Comparison of ENCODE assay signal across 1 cellular context in genomic region chr1:58033311-58033710, GRCh38.
TF ChIP-seq lines count a peak whose summit lies in the region.

No MANE protein-coding gene starts in this region.

TF ChIP-seq in GM23338, 12 proteins besides CTCF, POLR2A, EP300 and RAD21 (continued from another document):
- TF ChIP-seq ZNF331 (CRISPR knock-in tag; IDR thresholded peaks at IDR 0.05; ENCODE audit: low read depth), result no peak
- TF ChIP-seq POLR2AphosphoS5 (IDR thresholded peaks at IDR 0.05; ENCODE audit: low read depth), result no peak
- TF ChIP-seq, protein P1, sequence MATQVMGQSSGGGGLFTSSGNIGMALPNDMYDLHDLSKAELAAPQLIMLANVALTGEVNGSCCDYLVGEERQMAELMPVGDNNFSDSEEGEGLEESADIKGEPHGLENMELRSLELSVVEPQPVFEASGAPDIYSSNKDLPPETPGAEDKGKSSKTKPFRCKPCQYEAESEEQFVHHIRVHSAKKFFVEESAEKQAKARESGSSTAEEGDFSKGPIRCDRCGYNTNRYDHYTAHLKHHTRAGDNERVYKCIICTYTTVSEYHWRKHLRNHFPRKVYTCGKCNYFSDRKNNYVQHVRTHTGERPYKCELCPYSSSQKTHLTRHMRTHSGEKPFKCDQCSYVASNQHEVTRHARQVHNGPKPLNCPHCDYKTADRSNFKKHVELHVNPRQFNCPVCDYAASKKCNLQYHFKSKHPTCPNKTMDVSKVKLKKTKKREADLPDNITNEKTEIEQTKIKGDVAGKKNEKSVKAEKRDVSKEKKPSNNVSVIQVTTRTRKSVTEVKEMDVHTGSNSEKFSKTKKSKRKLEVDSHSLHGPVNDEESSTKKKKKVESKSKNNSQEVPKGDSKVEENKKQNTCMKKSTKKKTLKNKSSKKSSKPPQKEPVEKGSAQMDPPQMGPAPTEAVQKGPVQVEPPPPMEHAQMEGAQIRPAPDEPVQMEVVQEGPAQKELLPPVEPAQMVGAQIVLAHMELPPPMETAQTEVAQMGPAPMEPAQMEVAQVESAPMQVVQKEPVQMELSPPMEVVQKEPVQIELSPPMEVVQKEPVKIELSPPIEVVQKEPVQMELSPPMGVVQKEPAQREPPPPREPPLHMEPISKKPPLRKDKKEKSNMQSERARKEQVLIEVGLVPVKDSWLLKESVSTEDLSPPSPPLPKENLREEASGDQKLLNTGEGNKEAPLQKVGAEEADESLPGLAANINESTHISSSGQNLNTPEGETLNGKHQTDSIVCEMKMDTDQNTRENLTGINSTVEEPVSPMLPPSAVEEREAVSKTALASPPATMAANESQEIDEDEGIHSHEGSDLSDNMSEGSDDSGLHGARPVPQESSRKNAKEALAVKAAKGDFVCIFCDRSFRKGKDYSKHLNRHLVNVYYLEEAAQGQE (IDR thresholded peaks at IDR 0.05; ENCODE audit: unreplicated experiment), result no peak
- TF ChIP-seq, protein P2, sequence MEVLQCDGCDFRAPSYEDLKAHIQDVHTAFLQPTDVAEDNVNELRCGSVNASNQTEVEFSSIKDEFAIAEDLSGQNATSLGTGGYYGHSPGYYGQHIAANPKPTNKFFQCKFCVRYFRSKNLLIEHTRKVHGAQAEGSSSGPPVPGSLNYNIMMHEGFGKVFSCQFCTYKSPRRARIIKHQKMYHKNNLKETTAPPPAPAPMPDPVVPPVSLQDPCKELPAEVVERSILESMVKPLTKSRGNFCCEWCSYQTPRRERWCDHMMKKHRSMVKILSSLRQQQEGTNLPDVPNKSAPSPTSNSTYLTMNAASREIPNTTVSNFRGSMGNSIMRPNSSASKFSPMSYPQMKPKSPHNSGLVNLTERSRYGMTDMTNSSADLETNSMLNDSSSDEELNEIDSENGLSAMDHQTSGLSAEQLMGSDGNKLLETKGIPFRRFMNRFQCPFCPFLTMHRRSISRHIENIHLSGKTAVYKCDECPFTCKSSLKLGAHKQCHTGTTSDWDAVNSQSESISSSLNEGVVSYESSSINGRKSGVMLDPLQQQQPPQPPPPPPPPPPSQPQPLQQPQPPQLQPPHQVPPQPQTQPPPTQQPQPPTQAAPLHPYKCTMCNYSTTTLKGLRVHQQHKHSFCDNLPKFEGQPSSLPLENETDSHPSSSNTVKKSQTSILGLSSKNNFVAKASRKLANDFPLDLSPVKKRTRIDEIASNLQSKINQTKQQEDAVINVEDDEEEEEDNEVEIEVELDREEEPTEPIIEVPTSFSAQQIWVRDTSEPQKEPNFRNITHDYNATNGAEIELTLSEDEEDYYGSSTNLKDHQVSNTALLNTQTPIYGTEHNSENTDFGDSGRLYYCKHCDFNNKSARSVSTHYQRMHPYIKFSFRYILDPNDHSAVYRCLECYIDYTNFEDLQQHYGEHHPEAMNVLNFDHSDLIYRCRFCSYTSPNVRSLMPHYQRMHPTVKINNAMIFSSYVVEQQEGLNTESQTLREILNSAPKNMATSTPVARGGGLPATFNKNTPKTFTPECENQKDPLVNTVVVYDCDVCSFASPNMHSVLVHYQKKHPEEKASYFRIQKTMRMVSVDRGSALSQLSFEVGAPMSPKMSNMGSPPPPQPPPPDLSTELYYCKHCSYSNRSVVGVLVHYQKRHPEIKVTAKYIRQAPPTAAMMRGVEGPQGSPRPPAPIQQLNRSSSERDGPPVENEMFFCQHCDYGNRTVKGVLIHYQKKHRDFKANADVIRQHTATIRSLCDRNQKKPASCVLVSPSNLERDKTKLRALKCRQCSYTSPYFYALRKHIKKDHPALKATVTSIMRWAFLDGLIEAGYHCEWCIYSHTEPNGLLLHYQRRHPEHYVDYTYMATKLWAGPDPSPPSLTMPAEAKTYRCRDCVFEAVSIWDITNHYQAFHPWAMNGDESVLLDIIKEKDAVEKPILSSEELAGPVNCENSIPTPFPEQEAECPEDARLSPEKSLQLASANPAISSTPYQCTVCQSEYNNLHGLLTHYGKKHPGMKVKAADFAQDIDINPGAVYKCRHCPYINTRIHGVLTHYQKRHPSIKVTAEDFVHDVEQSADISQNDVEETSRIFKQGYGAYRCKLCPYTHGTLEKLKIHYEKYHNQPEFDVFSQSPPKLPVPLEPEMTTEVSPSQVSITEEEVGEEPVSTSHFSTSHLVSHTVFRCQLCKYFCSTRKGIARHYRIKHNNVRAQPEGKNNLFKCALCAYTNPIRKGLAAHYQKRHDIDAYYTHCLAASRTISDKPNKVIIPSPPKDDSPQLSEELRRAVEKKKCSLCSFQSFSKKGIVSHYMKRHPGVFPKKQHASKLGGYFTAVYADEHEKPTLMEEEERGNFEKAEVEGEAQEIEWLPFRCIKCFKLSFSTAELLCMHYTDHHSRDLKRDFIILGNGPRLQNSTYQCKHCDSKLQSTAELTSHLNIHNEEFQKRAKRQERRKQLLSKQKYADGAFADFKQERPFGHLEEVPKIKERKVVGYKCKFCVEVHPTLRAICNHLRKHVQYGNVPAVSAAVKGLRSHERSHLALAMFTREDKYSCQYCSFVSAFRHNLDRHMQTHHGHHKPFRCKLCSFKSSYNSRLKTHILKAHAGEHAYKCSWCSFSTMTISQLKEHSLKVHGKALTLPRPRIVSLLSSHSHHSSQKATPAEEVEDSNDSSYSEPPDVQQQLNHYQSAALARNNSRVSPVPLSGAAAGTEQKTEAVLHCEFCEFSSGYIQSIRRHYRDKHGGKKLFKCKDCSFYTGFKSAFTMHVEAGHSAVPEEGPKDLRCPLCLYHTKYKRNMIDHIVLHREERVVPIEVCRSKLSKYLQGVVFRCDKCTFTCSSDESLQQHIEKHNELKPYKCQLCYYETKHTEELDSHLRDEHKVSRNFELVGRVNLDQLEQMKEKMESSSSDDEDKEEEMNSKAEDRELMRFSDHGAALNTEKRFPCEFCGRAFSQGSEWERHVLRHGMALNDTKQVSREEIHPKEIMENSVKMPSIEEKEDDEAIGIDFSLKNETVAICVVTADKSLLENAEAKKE (CRISPR knock-in tag; IDR thresholded peaks at IDR 0.05), result no peak
- TF ChIP-seq EZH2phosphoT487 (IDR thresholded peaks at IDR 0.05; ENCODE audit: unreplicated experiment), result no peak
